28 cellular contexts compared by ENCODE assay signal in genomic region chr10:8811201-8811600, GRCh38.
"Had no signal": no experiment of that assay in that cellular context is flagged by ENCODE, and none has a peak within 500 bp of the region (broad histone marks: within the 10 kb centered on the region; RNA-seq: fewer than 3 reads in every experiment).

No MANE protein-coding gene starts in this region.

- ATAC-seq: activated CD4-positive, alpha-beta T cell treated with anti-CD3 and anti-CD28 coated beads for 36 hours; activated CD8-positive, alpha-beta memory T cell treated with anti-CD3 and anti-CD28 coated beads, Interleukin-2, amount 10 ng/mL, durations not matched to agents 7 days and 5 days; activated CD8-positive, alpha-beta T cell treated with anti-CD3 and anti-CD28 coated beads, Interleukin-2, amount 10 ng/mL, durations not matched to agents 7 days and 5 days; activated naive CD4-positive, alpha-beta T cell treated with anti-CD3 and anti-CD28 coated beads, Interleukin-2, amount 50 U/mL, for 72 hours; left cardiac atrium; left ventricle myocardium superior; naive thymus-derived CD8-positive, alpha-beta T cell; pancreas; right cardiac atrium had no signal

- H3K36me3 Mint-ChIP-seq: brain had no signal

- FAIRE-seq: pancreas, urothelium cell line had no signal

- H3K4me3 Mint-ChIP-seq: activated CD4-positive, alpha-beta T cell treated with anti-CD3 and anti-CD28 coated beads for 36 hours; activated CD8-positive, alpha-beta memory T cell treated with anti-CD3 and anti-CD28 coated beads, Interleukin-2, amount 10 ng/mL, durations not matched to agents 7 days and 5 days; activated CD8-positive, alpha-beta T cell treated with anti-CD3 and anti-CD28 coated beads, Interleukin-2, amount 10 ng/mL, durations not matched to agents 7 days and 5 days; brain; naive thymus-derived CD8-positive, alpha-beta T cell; neural crest cell had no signal

- DNase-seq: activated CD4-positive, alpha-beta T cell treated with anti-CD3 and anti-CD28 coated beads for 36 hours; activated CD4-positive, CD25-positive, alpha-beta regulatory T cell; activated CD8-positive, alpha-beta memory T cell treated with anti-CD3 and anti-CD28 coated beads, Interleukin-2, amount 10 ng/mL, durations not matched to agents 7 days and 5 days; activated CD8-positive, alpha-beta T cell treated with anti-CD3 and anti-CD28 coated beads, Interleukin-2, amount 10 ng/mL, durations not matched to agents 7 days and 5 days; activated naive CD4-positive, alpha-beta T cell; activated T-cell treated with anti-CD3 and anti-CD28 coated beads, Interleukin-2, amount 50 U/mL, for 48 hours; aorta; cerebellar nuclear complex; dorsolateral prefrontal cortex; effector memory CD4-positive, alpha-beta T cell; erythroblast; head of caudate nucleus; hippocampal formation; left cardiac atrium; left ventricle myocardium superior; naive thymus-derived CD8-positive, alpha-beta T cell; nucleus accumbens; pancreas; right cardiac atrium; stimulated activated CD4-positive, alpha-beta T cell treated with anti-CD3 and anti-CD28 coated beads, Interleukin-2, amount 100 ng/mL, for 48 hours; stimulated activated naive CD4-positive, alpha-beta T cell treated with Interleukin-2 at 50 U/mL for 16 hours had no signal

- H3K27me3 Mint-ChIP-seq: activated CD8-positive, alpha-beta memory T cell treated with anti-CD3 and anti-CD28 coated beads, Interleukin-2, amount 10 ng/mL, durations not matched to agents 7 days and 5 days had no signal

- H3K27me3 ChIP-seq: pancreas, tibial nerve had no signal

- H3K27ac ChIP-seq: cardiac muscle cell, coronary artery, dorsolateral prefrontal cortex, pancreas, tibial nerve had no signal

- H3K36me3 ChIP-seq: cardiac muscle cell, pancreas, tibial nerve had no signal

- H3K4me1 ChIP-seq: pancreas, tibial nerve had no signal

- H3K27ac Mint-ChIP-seq: activated CD4-positive, alpha-beta T cell treated with anti-CD3 and anti-CD28 coated beads for 36 hours; activated CD8-positive, alpha-beta memory T cell treated with anti-CD3 and anti-CD28 coated beads, Interleukin-2, amount 10 ng/mL, durations not matched to agents 7 days and 5 days; activated CD8-positive, alpha-beta T cell treated with anti-CD3 and anti-CD28 coated beads, Interleukin-2, amount 10 ng/mL, durations not matched to agents 7 days and 5 days; activated naive CD4-positive, alpha-beta T cell treated with anti-CD3 and anti-CD28 coated beads, Interleukin-2, amount 50 U/mL, for 72 hours; brain; naive thymus-derived CD8-positive, alpha-beta T cell had no signal

- H3K9me3 ChIP-seq: pancreas had no signal

- H3K4me1 Mint-ChIP-seq: activated CD4-positive, alpha-beta T cell treated with anti-CD3 and anti-CD28 coated beads for 36 hours; activated CD8-positive, alpha-beta memory T cell treated with anti-CD3 and anti-CD28 coated beads, Interleukin-2, amount 10 ng/mL, durations not matched to agents 7 days and 5 days; brain had no signal

- H3K4me3 ChIP-seq: cardiac muscle cell, coronary artery, dorsolateral prefrontal cortex, pancreas, tibial nerve had no signal
